Comparison of ENCODE assay signal across 8 cellular contexts in genomic region chr16:2785101-2785991, GRCh38. TPM values are rescaled to one million over a fixed set of nuclear protein-coding genes. Genes with fewer than 3 reads are reported as not detected.
A peak's percentile ranks its signal among the peaks of the same experiment; 100 is the strongest.
DNase-seq lines count a peak whose midpoint lies in the region; ATAC-seq and TF ChIP-seq lines count a peak whose summit lies in the region.

No MANE protein-coding gene starts in this region.

- TF ChIP-seq POLR2A in heart left ventricle (IDR thresholded peaks at IDR 0.05) = no peak

- H3K4me3 Mint-ChIP-seq in activated CD8-positive, alpha-beta memory T cell treated with anti-CD3 and anti-CD28 coated beads, Interleukin-2, amount 10 ng/mL, durations not matched to agents 7 days and 5 days = peak overlapping the region; percentile 64

- H3K4me1 Mint-ChIP-seq in activated CD8-positive, alpha-beta memory T cell treated with anti-CD3 and anti-CD28 coated beads, Interleukin-2, amount 10 ng/mL, durations not matched to agents 7 days and 5 days = peaks cover 9% of the 10 kb centered on the region

- H3K27me3 Mint-ChIP-seq in activated CD8-positive, alpha-beta memory T cell treated with anti-CD3 and anti-CD28 coated beads, Interleukin-2, amount 10 ng/mL, durations not matched to agents 7 days and 5 days = peaks cover 13% of the 10 kb centered on the region

- H3K27ac ChIP-seq in HEK293 (ENCODE audit: extremely low read depth, low read depth, low read length) = no peak overlapping the region
- no peak overlapping the region for H3K27ac ChIP-seq in heart left ventricle

- no peak overlapping the region for H3K4me3 ChIP-seq in HEK293 (ENCODE audit: low read depth, low read length)
- H3K4me3 ChIP-seq in heart left ventricle = peak overlapping the region in 11 of 12 donors; percentile 14 to 56 (median 36)

- whole genome bisulfite sequencing in heart left ventricle, 4 donors = 14 to 25% (median 15%) methylated on average over 24 to 79 of the region's 79 CpGs

- POLR2A ChIA-PET in HEK293 (lab: Yijun Ruan, JAX) = interaction anchor here (0.6 kb wide), 1 partner anchor 975 kb away, joined by 4 read pairs; no protein-coding TSS in a partner anchor

- no peak for DNase-seq in activated CD8-positive, alpha-beta memory T cell treated with anti-CD3 and anti-CD28 coated beads, Interleukin-2, amount 10 ng/mL, durations not matched to agents 7 days and 5 days
- DNase-seq in heart left ventricle (peak in 3 of 5 donors; percentile 16 to 21 (median 19)), T1000 (lab: John Stamatoyannopoulos, UW) (no peak), NCI-H2227 (lab: John Stamatoyannopoulos, UW; ENCODE audit: unreplicated experiment) (no peak)
- DNase-seq in stimulated activated CD8-positive, alpha-beta memory T cell treated with anti-CD3 and anti-CD28 coated beads, Interleukin-12 subunit alpha, Interleukin-12 subunit beta, amount 100 ng/mL, for 24 hours (ENCODE audit: extremely low read depth) = peak; percentile 17

- H3K27me3 ChIP-seq in heart left ventricle = peaks cover 17 to 50% (median 39%) of the 10 kb centered on the region in 9 donors

- no peaks in the 10 kb centered on the region for H3K36me3 Mint-ChIP-seq in activated CD8-positive, alpha-beta memory T cell treated with anti-CD3 and anti-CD28 coated beads, Interleukin-2, amount 10 ng/mL, durations not matched to agents 7 days and 5 days

- TF ChIP-seq CTCF in HEK293 (tag by site-specific recombination; IDR thresholded peaks at IDR 0.05) (peak; percentile 38), heart left ventricle (IDR thresholded peaks at IDR 0.05) (peak in 1 of 12 donors; percentile 22)

- no peaks in the 10 kb centered on the region for H3K9me3 Mint-ChIP-seq in activated CD8-positive, alpha-beta memory T cell treated with anti-CD3 and anti-CD28 coated beads, Interleukin-2, amount 10 ng/mL, durations not matched to agents 7 days and 5 days (ENCODE audit: low read depth)

- peak; percentile 71 for ATAC-seq in activated CD8-positive, alpha-beta memory T cell treated with anti-CD3 and anti-CD28 coated beads, Interleukin-2, amount 10 ng/mL, durations not matched to agents 7 days and 5 days
- peak in 2 of 4 donors; percentile 27 to 31 for ATAC-seq in heart left ventricle
- ATAC-seq in GM19328 (IDR thresholded peaks at IDR 0.05; ENCODE audit: unreplicated experiment) = no peak
- no peak for ATAC-seq in HG03571 (IDR thresholded peaks at IDR 0.05; ENCODE audit: unreplicated experiment)

- H3K9me3 ChIP-seq in HEK293 (ENCODE audit: control insufficient read depth, insufficient read depth, low read depth, low read length) (no peaks in the 10 kb centered on the region), heart left ventricle (no peaks in the 10 kb centered on the region)

- intact Hi-C loops in heart left ventricle (cut with DNase I) = loop anchor here in 1 of 10 donors (10.0 kb wide), 1 partner anchor 79 kb away; no protein-coding TSS in a partner anchor

- H3K4me1 ChIP-seq in HEK293 (ENCODE audit: control insufficient read depth, insufficient read depth, low read length) = no peaks in the 10 kb centered on the region
- H3K4me1 ChIP-seq in heart left ventricle = peaks cover 0 to 12% (median 1%) of the 10 kb centered on the region in 12 donors

- CTCF ChIA-PET in HEK293 (lab: Yijun Ruan, JAX) = interaction anchor here (0.7 to 1.1 kb wide), 2 partner anchors 87 to 274 kb away, joined by 3 to 4 read pairs; no protein-coding TSS in a partner anchor
- CTCF ChIA-PET in activated CD8-positive, alpha-beta memory T cell treated with anti-CD3 and anti-CD28 coated beads, Interleukin-2, amount 10 ng/mL, durations not matched to agents 7 days and 5 days (lab: Charles Lee) = interaction anchor here (0.7 to 1.4 kb wide), 2 partner anchors 76 to 83 kb away, joined by 3 to 7 read pairs; no protein-coding TSS in a partner anchor

- H3K36me3 ChIP-seq in HEK293 (ENCODE audit: control insufficient read depth in 2 of 2, insufficient read depth in 1 of 2, low read length in 2 of 2) = no peaks in the 10 kb centered on the region
- H3K36me3 ChIP-seq in heart left ventricle = no peaks in the 10 kb centered on the region

- no peak overlapping the region for H3K27ac Mint-ChIP-seq in activated CD8-positive, alpha-beta memory T cell treated with anti-CD3 and anti-CD28 coated beads, Interleukin-2, amount 10 ng/mL, durations not matched to agents 7 days and 5 days

TF ChIP-seq in HEK293, 187 proteins besides CTCF, POLR2A, EP300 and RAD21 (continues in another document):
- no peak for TF ChIP-seq ZNF404 (tag by site-specific recombination; IDR thresholded peaks at IDR 0.05)
- no peak for TF ChIP-seq PRDM1 (tag by site-specific recombination; IDR thresholded peaks at IDR 0.05)
- TF ChIP-seq HOXA7 (CRISPR knock-in tag; IDR thresholded peaks at IDR 0.05; ENCODE audit: borderline replicate concordance) = no peak
- TF ChIP-seq ATF2 (tag by site-specific recombination; IDR thresholded peaks at IDR 0.05; ENCODE audit: low read depth) = no peak
- no peak for TF ChIP-seq ZNF660 (tag by site-specific recombination; IDR thresholded peaks at IDR 0.05)
- no peak for TF ChIP-seq ZNF837 (tag by site-specific recombination; IDR thresholded peaks at IDR 0.05)
- TF ChIP-seq, protein P1, sequence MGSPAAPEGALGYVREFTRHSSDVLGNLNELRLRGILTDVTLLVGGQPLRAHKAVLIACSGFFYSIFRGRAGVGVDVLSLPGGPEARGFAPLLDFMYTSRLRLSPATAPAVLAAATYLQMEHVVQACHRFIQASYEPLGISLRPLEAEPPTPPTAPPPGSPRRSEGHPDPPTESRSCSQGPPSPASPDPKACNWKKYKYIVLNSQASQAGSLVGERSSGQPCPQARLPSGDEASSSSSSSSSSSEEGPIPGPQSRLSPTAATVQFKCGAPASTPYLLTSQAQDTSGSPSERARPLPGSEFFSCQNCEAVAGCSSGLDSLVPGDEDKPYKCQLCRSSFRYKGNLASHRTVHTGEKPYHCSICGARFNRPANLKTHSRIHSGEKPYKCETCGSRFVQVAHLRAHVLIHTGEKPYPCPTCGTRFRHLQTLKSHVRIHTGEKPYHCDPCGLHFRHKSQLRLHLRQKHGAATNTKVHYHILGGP (tag by site-specific recombination; IDR thresholded peaks at IDR 0.05) = no peak
- no peak for TF ChIP-seq ZXDB (tag by site-specific recombination; IDR thresholded peaks at IDR 0.05)
- TF ChIP-seq, protein P2, sequence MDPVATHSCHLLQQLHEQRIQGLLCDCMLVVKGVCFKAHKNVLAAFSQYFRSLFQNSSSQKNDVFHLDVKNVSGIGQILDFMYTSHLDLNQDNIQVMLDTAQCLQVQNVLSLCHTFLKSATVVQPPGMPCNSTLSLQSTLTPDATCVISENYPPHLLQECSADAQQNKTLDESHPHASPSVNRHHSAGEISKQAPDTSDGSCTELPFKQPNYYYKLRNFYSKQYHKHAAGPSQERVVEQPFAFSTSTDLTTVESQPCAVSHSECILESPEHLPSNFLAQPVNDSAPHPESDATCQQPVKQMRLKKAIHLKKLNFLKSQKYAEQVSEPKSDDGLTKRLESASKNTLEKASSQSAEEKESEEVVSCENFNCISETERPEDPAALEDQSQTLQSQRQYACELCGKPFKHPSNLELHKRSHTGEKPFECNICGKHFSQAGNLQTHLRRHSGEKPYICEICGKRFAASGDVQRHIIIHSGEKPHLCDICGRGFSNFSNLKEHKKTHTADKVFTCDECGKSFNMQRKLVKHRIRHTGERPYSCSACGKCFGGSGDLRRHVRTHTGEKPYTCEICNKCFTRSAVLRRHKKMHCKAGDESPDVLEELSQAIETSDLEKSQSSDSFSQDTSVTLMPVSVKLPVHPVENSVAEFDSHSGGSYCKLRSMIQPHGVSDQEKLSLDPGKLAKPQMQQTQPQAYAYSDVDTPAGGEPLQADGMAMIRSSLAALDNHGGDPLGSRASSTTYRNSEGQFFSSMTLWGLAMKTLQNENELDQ (tag by site-specific recombination; IDR thresholded peaks at IDR 0.05; ENCODE audit: low read depth) = no peak
- no peak for TF ChIP-seq ZNF202 (tag by site-specific recombination; IDR thresholded peaks at IDR 0.05; ENCODE audit: borderline replicate concordance)
- no peak for TF ChIP-seq ZNF600 (tag by site-specific recombination; IDR thresholded peaks at IDR 0.05)
- TF ChIP-seq ZNF776 (tag by site-specific recombination; IDR thresholded peaks at IDR 0.05; ENCODE audit: borderline replicate concordance) = no peak

RNA-seq across cellular contexts. Expression of gene PRSS33, which starts 2.0 kb away (rescaled TPM):
- total RNA-seq in activated CD8-positive, alpha-beta memory T cell treated with anti-CD3 and anti-CD28 coated beads, Interleukin-2, amount 10 ng/mL, durations not matched to agents 7 days and 5 days = not detected
- total RNA-seq in heart left ventricle = not detected
- not detected for polyA plus RNA-seq in heart left ventricle

RNA-seq across cellular contexts. Expression of gene ELOB, which starts 8.3 kb away (rescaled TPM):
- 100 to 1,000 TPM; 260 to 318 TPM for total RNA-seq in activated CD8-positive, alpha-beta memory T cell treated with anti-CD3 and anti-CD28 coated beads, Interleukin-2, amount 10 ng/mL, durations not matched to agents 7 days and 5 days
- total RNA-seq in heart left ventricle = 1,000 to 10,000 TPM in 1 of 9 donors, 100 to 1,000 TPM in 8; 213 to 1,067 (median 294) TPM
- 100 to 1,000 TPM; 462 to 926 TPM for polyA plus RNA-seq in heart left ventricle

RNA-seq across cellular contexts. Expression of gene PRSS41, which starts 12.9 kb away (rescaled TPM):
- total RNA-seq in activated CD8-positive, alpha-beta memory T cell treated with anti-CD3 and anti-CD28 coated beads, Interleukin-2, amount 10 ng/mL, durations not matched to agents 7 days and 5 days = not detected
- total RNA-seq in heart left ventricle = not detected
- polyA plus RNA-seq in heart left ventricle = not detected

RNA-seq across cellular contexts. Expression of gene PRSS21, which starts 31.7 kb away (rescaled TPM):
- total RNA-seq in activated CD8-positive, alpha-beta memory T cell treated with anti-CD3 and anti-CD28 coated beads, Interleukin-2, amount 10 ng/mL, durations not matched to agents 7 days and 5 days = 10 to 100 TPM in 1 of 2 experiments, 1 to 10 TPM in 1; 6.0 to 10.3 TPM
- total RNA-seq in heart left ventricle = not detected
- polyA plus RNA-seq in heart left ventricle = not detected

RNA-seq across cellular contexts. Expression of gene SRRM2, which starts 32.9 kb away (rescaled TPM):
- total RNA-seq in activated CD8-positive, alpha-beta memory T cell treated with anti-CD3 and anti-CD28 coated beads, Interleukin-2, amount 10 ng/mL, durations not matched to agents 7 days and 5 days = 100 to 1,000 TPM; 631 to 651 TPM
- total RNA-seq in heart left ventricle = 100 to 1,000 TPM; 112 to 315 (median 233) TPM
- 100 to 1,000 TPM; 196 to 540 TPM for polyA plus RNA-seq in heart left ventricle

Comparison
In these comparisons a context has a peak if more than half of its experiments do, and no peak if none do; other contexts are left out.
1. DNase-seq: peak in heart left ventricle (3 of 5) and stimulated activated CD8-positive, alpha-beta memory T cell treated with anti-CD3 and anti-CD28 coated beads, Interleukin-12 subunit alpha, Interleukin-12 subunit beta, amount 100 ng/mL, for 24 hours (single experiment); none in activated CD8-positive, alpha-beta memory T cell treated with anti-CD3 and anti-CD28 coated beads, Interleukin-2, amount 10 ng/mL, durations not matched to agents 7 days and 5 days (single experiment), T1000 (single experiment) and NCI-H2227 (single experiment).